In genomic region chr22:40210814-40211213, GRCh38 we compare ENCODE assay signal across 9 cellular contexts. TPM values are rescaled to one million over a fixed set of nuclear protein-coding genes. Genes with fewer than 3 reads are reported as not detected.
A peak's percentile ranks its signal among the peaks of the same experiment; 100 is the strongest.
DNase-seq lines count a peak whose midpoint lies in the region; ATAC-seq and TF ChIP-seq lines count a peak whose summit lies in the region.
"Had no signal": no experiment of that assay in that cellular context is flagged by ENCODE, and none has a peak within 500 bp of the region (broad histone marks: within the 10 kb centered on the region; RNA-seq: fewer than 3 reads in every experiment).

No MANE protein-coding gene starts in this region.

- H3K4me3 ChIP-seq in HUES64 (ENCODE audit: low read length) (no peak overlapping the region), hepatocyte (no peak overlapping the region)

- H3K27ac ChIP-seq in HUES64 (ENCODE audit: low read depth, low read length) (no peak overlapping the region; the same call in 1 of the 2 replicates), hepatocyte (no peak overlapping the region)

- DNase-seq in CD1c-positive myeloid dendritic cell (ENCODE audit: extremely low spot score) (peak; percentile 78), osteocyte (ENCODE audit: extremely low spot score, unreplicated experiment) (no peak), hepatocyte (ENCODE audit: low spot score) (no peak), DMS153 (lab: John Stamatoyannopoulos, UW) (no peak), amniotic stem cell (lab: John Stamatoyannopoulos, UW) (no peak)
- DNase-seq: stimulated activated CD4-positive, alpha-beta T cell treated with anti-CD3 and anti-CD28 coated beads, Interleukin-2, amount 100 ng/mL, for 24 hours had no signal

- WGBS in HUES64 = 76% methylated on average over 1 of the region's 1 CpG
- WGBS in hepatocyte (ENCODE audit: low lambda C conversion rate, missing lambda C conversion rate) = 95% methylated on average over 1 of the region's 1 CpG

- TF ChIP-seq CTCF in osteocyte (IDR thresholded peaks at IDR 0.05) (no peak), hepatocyte (IDR thresholded peaks at IDR 0.05; ENCODE audit: poor library complexity) (no peak)

- H3K36me3 ChIP-seq in HUES64 (ENCODE audit: insufficient read depth, low read length) (no peaks in the 10 kb centered on the region), hepatocyte (replicated peaks; ENCODE audit: insufficient read depth, low read depth) (no peaks in the 10 kb centered on the region)

- H3K27ac Mint-ChIP-seq in dendritic cell treated with granulocyte-macrophage colony-stimulating factor and Interleukin-4, amounts not matched to agents 40 ng/mL and 50 ng/mL, for 4 days = peak overlapping the region; percentile 88
- H3K27ac Mint-ChIP-seq in osteocyte (ENCODE audit: unreplicated experiment) = no peak overlapping the region

- ATAC-seq in GM19043 (IDR thresholded peaks at IDR 0.05; ENCODE audit: low read depth, unreplicated experiment) = peak; percentile 68

- no peaks in the 10 kb centered on the region for H3K9me2 ChIP-seq in hepatocyte (replicated peaks; ENCODE audit: insufficient read depth)

- H3K9me3 ChIP-seq in HUES64 (ENCODE audit: insufficient read depth, low read depth, low read length) (no peaks in the 10 kb centered on the region), hepatocyte (ENCODE audit: low read depth) (no peaks in the 10 kb centered on the region)

- no peaks in the 10 kb centered on the region for H3K27me3 ChIP-seq in HUES64 (ENCODE audit: insufficient read depth, low read length)
- no peaks in the 10 kb centered on the region for H3K27me3 ChIP-seq in hepatocyte

- H3K79me2 ChIP-seq in hepatocyte = peaks cover 99% of the 10 kb centered on the region

- H3K36me3 Mint-ChIP-seq in dendritic cell treated with granulocyte-macrophage colony-stimulating factor and Interleukin-4, amounts not matched to agents 40 ng/mL and 50 ng/mL, for 4 days (ENCODE audit: low read depth) = peaks cover 15% of the 10 kb centered on the region
- peaks cover 9% of the 10 kb centered on the region for H3K36me3 Mint-ChIP-seq in osteocyte (ENCODE audit: unreplicated experiment)

- no peak overlapping the region for H3K4me2 ChIP-seq in hepatocyte

- peaks cover 69% of the 10 kb centered on the region for H3K4me1 Mint-ChIP-seq in dendritic cell treated with granulocyte-macrophage colony-stimulating factor and Interleukin-4, amounts not matched to agents 40 ng/mL and 50 ng/mL, for 4 days (ENCODE audit: low read depth)
- peaks cover 27% of the 10 kb centered on the region for H3K4me1 Mint-ChIP-seq in osteocyte (ENCODE audit: unreplicated experiment)

- H3K27me3 Mint-ChIP-seq in dendritic cell treated with granulocyte-macrophage colony-stimulating factor and Interleukin-4, amounts not matched to agents 40 ng/mL and 50 ng/mL, for 4 days = no peaks in the 10 kb centered on the region
- H3K27me3 Mint-ChIP-seq in osteocyte (ENCODE audit: unreplicated experiment) = no peaks in the 10 kb centered on the region

- no peaks in the 10 kb centered on the region for H3K9me3 Mint-ChIP-seq in dendritic cell treated with granulocyte-macrophage colony-stimulating factor and Interleukin-4, amounts not matched to agents 40 ng/mL and 50 ng/mL, for 4 days
- no peaks in the 10 kb centered on the region for H3K9me3 Mint-ChIP-seq in osteocyte (ENCODE audit: unreplicated experiment)

- H2AFZ ChIP-seq in hepatocyte = no peak overlapping the region

- H3K9ac ChIP-seq in HUES64 (ENCODE audit: low read depth, low read length) = 0 out of 2 replicates have a peak overlapping the region, but pooled peaks have one; percentile 17

- H3K4me1 ChIP-seq in HUES64 (ENCODE audit: insufficient read depth, low read length) (peaks cover 50% of the 10 kb centered on the region), hepatocyte (ENCODE audit: insufficient read depth) (peaks cover 11% of the 10 kb centered on the region)

- intact Hi-C loops in dendritic cell treated with granulocyte-macrophage colony-stimulating factor and Interleukin-4, amounts not matched to agents 40 ng/mL and 50 ng/mL, for 4 days (cut with micrococcal nuclease) = loop anchor here (2.0 kb wide), 1 partner anchor 32 kb away; no protein-coding TSS in a partner anchor

- H3K4me3 Mint-ChIP-seq in dendritic cell treated with granulocyte-macrophage colony-stimulating factor and Interleukin-4, amounts not matched to agents 40 ng/mL and 50 ng/mL, for 4 days = peak overlapping the region; percentile 34
- H3K4me3 Mint-ChIP-seq in osteocyte (ENCODE audit: unreplicated experiment) = no peak overlapping the region

- H4K20me1 ChIP-seq in hepatocyte (ENCODE audit: insufficient read depth, poor library complexity, severe bottlenecking) = peaks cover 64% of the 10 kb centered on the region

RNA-seq across cellular contexts. Expression of gene TNRC6B, which starts 33.1 kb away (rescaled TPM):
- polyA plus RNA-seq in HUES64 (2013, experiment 1 of 2) = 14.5 TPM
- polyA plus RNA-seq in HUES64 (2013, experiment 2 of 2) = 15.8 TPM
- total RNA-seq in osteocyte (47.4 and 50.3 TPM in 2 replicates), hepatocyte (25.8 TPM in 2 replicates)
- 23.7 and 30.8 TPM in 2 replicates for polyA plus RNA-seq in hepatocyte
